ENCODE assay signal across 1 cellular context in the genomic region with DNA sequence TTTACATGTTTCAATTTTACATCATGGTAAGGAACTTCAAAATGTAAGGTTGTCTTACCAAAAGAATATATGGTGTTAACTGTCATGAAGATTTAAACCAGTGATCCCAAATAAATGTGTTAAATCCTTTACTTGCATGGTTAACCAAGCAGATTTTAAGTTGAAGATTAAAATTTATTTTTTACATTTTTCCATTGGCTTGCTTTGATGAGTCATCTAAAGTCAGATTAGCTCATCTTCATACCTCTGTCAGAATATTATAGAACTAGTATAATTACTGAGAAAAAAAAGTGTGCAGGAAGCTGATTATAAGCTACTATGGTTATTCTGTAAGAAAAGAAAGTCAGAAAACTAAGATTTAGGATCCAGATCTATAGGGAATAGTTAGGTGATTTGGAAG.
A peak's percentile ranks its signal among the peaks of the same experiment; 100 is the strongest.
TF ChIP-seq lines count a peak whose summit lies in the region.

No MANE protein-coding gene starts in this region.

TF ChIP-seq in endothelial cell of umbilical vein, 7 proteins besides CTCF, POLR2A, EP300 and RAD21:
- TF ChIP-seq JUN (IDR thresholded peaks at IDR 0.05; ENCODE audit: borderline replicate concordance, insufficient read depth, insufficient read length, low read depth), result peak; percentile 26
- no peak for TF ChIP-seq POLR2AphosphoS5 (IDR thresholded peaks at IDR 0.05; ENCODE audit: insufficient read depth, low read depth, low read length)
